16 cellular contexts compared by ENCODE assay signal in the genomic region with DNA sequence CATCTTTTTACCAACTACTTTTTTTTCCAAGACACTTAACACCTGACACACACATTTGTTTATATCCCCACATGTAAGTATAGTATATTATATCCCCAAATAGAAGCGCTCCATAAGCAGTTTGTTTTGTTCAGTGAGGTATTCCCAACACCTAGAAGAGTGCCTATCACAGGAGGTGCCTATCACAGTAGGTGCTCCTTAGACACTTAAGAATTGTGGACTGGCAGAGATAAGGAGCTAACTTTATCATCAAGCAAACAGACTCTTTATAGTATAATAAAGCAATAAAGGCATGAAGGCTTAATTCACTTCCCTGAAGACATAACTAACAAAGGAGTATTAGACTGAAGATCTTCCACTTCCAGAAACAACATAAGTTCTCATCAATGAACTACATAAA.
"Had no signal": no experiment of that assay in that cellular context is flagged by ENCODE, and none has a peak within 500 bp of the region (broad histone marks: within the 10 kb centered on the region; RNA-seq: fewer than 3 reads in every experiment).

No MANE protein-coding gene starts in this region.

- H3K4me3 ChIP-seq: coronary artery, sigmoid colon had no signal

- H3K36me3 ChIP-seq: sigmoid colon had no signal

- H3K4me3 Mint-ChIP-seq: activated CD8-positive, alpha-beta T cell treated with anti-CD3 and anti-CD28 coated beads, Interleukin-2, amount 10 ng/mL, durations not matched to agents 7 days and 5 days; activated naive CD8-positive, alpha-beta T cell; mesothelial cell of epicardium had no signal

- H3K9me3 ChIP-seq: sigmoid colon had no signal

- H3K27me3 Mint-ChIP-seq: activated naive CD8-positive, alpha-beta T cell had no signal

- H3K27me3 ChIP-seq: sigmoid colon had no signal

- DNase-seq: activated CD4-positive, alpha-beta T cell treated with anti-CD3 and anti-CD28 coated beads for 48 hours; activated CD8-positive, alpha-beta memory T cell treated with anti-CD3 and anti-CD28 coated beads, Interleukin-2, amount 50 U/mL, for 4 hours; activated CD8-positive, alpha-beta T cell treated with anti-CD3 and anti-CD28 coated beads, Interleukin-2, amount 10 ng/mL, durations not matched to agents 7 days and 5 days; activated gamma-delta T cell treated with Interleukin-2 at 50 U/mL for 16 hours; activated T-cell treated with anti-CD3 and anti-CD28 coated beads, Interleukin-2, amount 50 U/mL, for 48 hours; amniotic stem cell; effector CD4-positive, alpha-beta T cell; foreskin fibroblast; glutamatergic neuron; kidney glomerular epithelial cell; sigmoid colon; stimulated activated CD4-positive, alpha-beta T cell treated with anti-CD3 and anti-CD28 coated beads, Interleukin-2, amount 100 ng/mL, for 24 hours; T-helper 9 cell had no signal

- H3K27ac Mint-ChIP-seq: activated CD8-positive, alpha-beta T cell treated with anti-CD3 and anti-CD28 coated beads, Interleukin-2, amount 10 ng/mL, durations not matched to agents 7 days and 5 days; mesothelial cell of epicardium had no signal

- H3K27ac ChIP-seq: coronary artery, sigmoid colon had no signal
